Comparison of ENCODE assay signal across 9 cellular contexts in genomic region chr20:61436674-61437279, GRCh38.
DNase-seq lines count a peak whose midpoint lies in the region; ATAC-seq and TF ChIP-seq lines count a peak whose summit lies in the region.
"Had no signal": no experiment of that assay in that cellular context is flagged by ENCODE, and none has a peak within 500 bp of the region (broad histone marks: within the 10 kb centered on the region; RNA-seq: fewer than 3 reads in every experiment).

No MANE protein-coding gene starts in this region.

- peak; percentile 40 for TF ChIP-seq CTCF in choroid plexus epithelial cell (conservative IDR thresholded peaks at IDR 0.05; ENCODE audit: low read depth, low read length)

- H2AFZ ChIP-seq in ACC112 (ENCODE audit: low read length, unreplicated experiment): no peak overlapping the region

- DNase-seq in HPDE6-E6E7 (ENCODE audit: extremely low spot score): peak; percentile 79
- DNase-seq in choroid plexus epithelial cell (ENCODE audit: low read depth): peak; percentile 69
- DNase-seq in CD1c-positive myeloid dendritic cell (ENCODE audit: extremely low spot score): no peak
- no peak for DNase-seq in activated naive CD4-positive, alpha-beta T cell treated with anti-CD3 and anti-CD28 coated beads, Interleukin-2, amount 50 U/mL, for 16 hours

- H3K27ac ChIP-seq in ACC112 (ENCODE audit: low read depth, low read length) (peak overlapping the region; percentile 92), layer of hippocampus (ENCODE audit: low read depth, low read length) (peak overlapping the region; percentile 71)
- H3K27ac ChIP-seq: C4-2B had no signal

- peaks cover 39% of the 10 kb centered on the region for H3K4me1 ChIP-seq in ACC112 (ENCODE audit: control insufficient read depth, insufficient read depth, low read length, unreplicated experiment)

- H3K36me3 ChIP-seq in ACC112 (ENCODE audit: insufficient read depth, low read length): no peaks in the 10 kb centered on the region

- H3K27me3 ChIP-seq in ACC112 (ENCODE audit: insufficient read depth, low read length): no peaks in the 10 kb centered on the region
- no peaks in the 10 kb centered on the region for H3K27me3 ChIP-seq in layer of hippocampus (ENCODE audit: control insufficient read depth, insufficient read depth, low read length)

- H3K4me3 ChIP-seq in ACC112 (ENCODE audit: low read depth, low read length) (peak overlapping the region; percentile 50), choroid plexus epithelial cell (ENCODE audit: low read depth, low read length) (no peak overlapping the region)

- no peak for ATAC-seq in GM19455 (IDR thresholded peaks at IDR 0.05; ENCODE audit: unreplicated experiment)
- no peak for ATAC-seq in HG03175 (IDR thresholded peaks at IDR 0.05; ENCODE audit: unreplicated experiment)

- H3K79me2 ChIP-seq in ACC112 (ENCODE audit: control insufficient read depth, insufficient read depth, low read length, unreplicated experiment): no peaks in the 10 kb centered on the region

Comparison
In these comparisons a context has a peak if more than half of its experiments do, and no peak if none do; other contexts are left out.
1. DNase-seq: peak in HPDE6-E6E7 (single experiment) and choroid plexus epithelial cell (single experiment); none in CD1c-positive myeloid dendritic cell (single experiment) and activated naive CD4-positive, alpha-beta T cell treated with anti-CD3 and anti-CD28 coated beads, Interleukin-2, amount 50 U/mL, for 16 hours (single experiment).